14 cellular contexts compared by ENCODE assay signal in the genomic region with DNA sequence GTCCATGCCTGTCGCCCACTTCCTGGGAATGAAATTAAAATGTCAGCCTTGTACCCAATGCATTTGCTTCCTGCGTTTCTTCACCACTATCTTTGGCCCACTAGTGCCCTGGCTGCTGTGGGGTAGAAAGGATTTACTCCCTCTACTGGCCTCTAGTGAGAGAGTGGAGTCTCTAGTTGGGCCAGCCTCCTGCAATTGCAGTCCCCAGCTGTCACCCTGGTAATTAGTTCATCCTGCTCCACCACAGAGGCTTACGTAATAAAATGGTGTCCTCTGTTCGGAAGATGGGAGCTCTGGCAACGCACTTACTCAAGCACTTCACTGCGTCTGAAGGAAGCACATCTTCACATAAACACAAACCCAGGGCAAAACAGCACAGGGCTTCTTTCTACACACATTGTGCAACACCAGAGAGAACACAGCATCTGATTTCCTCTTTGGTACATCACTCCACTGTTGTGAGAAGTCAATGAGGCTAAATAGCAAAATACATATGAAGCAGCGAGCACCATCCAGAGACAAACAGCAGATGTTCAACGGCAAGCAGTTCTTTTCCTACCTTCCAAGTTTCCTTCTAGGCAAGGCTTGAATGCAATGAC.
DNase-seq lines count a peak whose midpoint lies in the region; ATAC-seq and TF ChIP-seq lines count a peak whose summit lies in the region.
"Had no signal": no experiment of that assay in that cellular context is flagged by ENCODE, and none has a peak within 500 bp of the region (broad histone marks: within the 10 kb centered on the region; RNA-seq: fewer than 3 reads in every experiment).

No MANE protein-coding gene starts in this region.

- H3K4me3 ChIP-seq in BE2C (ENCODE audit: low read depth, low read length) = no peak overlapping the region
- H3K4me3 ChIP-seq in epithelial cell of proximal tubule (ENCODE audit: low read depth, low read length) = no peak overlapping the region
- H3K4me3 ChIP-seq: SJSA1, thoracic aorta had no signal

- DNase-seq in BE2C (no peak), HEK293T (ENCODE audit: extremely low spot score) (peak; percentile 19), NOMO-1 (lab: John Stamatoyannopoulos, UW; ENCODE audit: unreplicated experiment in 2 of 2) (peak; percentile 28), epithelial cell of proximal tubule (ENCODE audit: low read depth) (no peak), left ventricle myocardium superior (no peak)
- DNase-seq in effector CD8-positive, alpha-beta T cell (lab: John Stamatoyannopoulos, UW) = no peak
- DNase-seq: activated CD8-positive, alpha-beta memory T cell treated with anti-CD3 and anti-CD28 coated beads, Interleukin-2, amount 50 U/mL, for 48 hours; IMR-90; naive thymus-derived CD8-positive, alpha-beta T cell; stimulated activated CD4-positive, alpha-beta T cell treated with anti-CD3 and anti-CD28 coated beads, Interleukin-2, amount 100 ng/mL, for 48 hours had no signal

- intact Hi-C loops in left ventricle myocardium superior (cut with micrococcal nuclease) = no loop called here

- no peak for ATAC-seq in left ventricle myocardium superior
- no peak for ATAC-seq in GM21526 (IDR thresholded peaks at IDR 0.05; ENCODE audit: low FRiP score, unreplicated experiment)
- no peak for ATAC-seq in HG03565 (IDR thresholded peaks at IDR 0.05; ENCODE audit: unreplicated experiment)
- ATAC-seq: naive thymus-derived CD8-positive, alpha-beta T cell had no signal

- no peaks in the 10 kb centered on the region for H3K27me3 ChIP-seq in BE2C
- H3K27me3 ChIP-seq: SJSA1 had no signal

- peaks cover 15% of the 10 kb centered on the region for H3K4me1 ChIP-seq in BE2C
- H3K4me1 ChIP-seq: SJSA1 had no signal

- POLR2A ChIA-PET in HEK293T (lab: Yijun Ruan, JAX) = no interaction called here

- H3K36me3 ChIP-seq in BE2C = no peaks in the 10 kb centered on the region
- H3K36me3 ChIP-seq: SJSA1, thoracic aorta had no signal

- TF ChIP-seq CTCF in BE2C (IDR thresholded peaks at IDR 0.05; ENCODE audit: low read depth, low read length) = peak; percentile 45
- peak; percentile 25 for TF ChIP-seq CTCF in epithelial cell of proximal tubule (conservative IDR thresholded peaks at IDR 0.05; ENCODE audit: low read depth, low read length)

- CTCF ChIA-PET in HEK293T (lab: Yijun Ruan, JAX) = no interaction called here

- H3K9me3 ChIP-seq in BE2C = no peaks in the 10 kb centered on the region
- H3K9me3 ChIP-seq: SJSA1, thoracic aorta had no signal

TF ChIP-seq in HEK293T, 16 proteins besides CTCF, POLR2A, EP300 and RAD21:
- TF ChIP-seq HDGF (IDR thresholded peaks at IDR 0.05; ENCODE audit: borderline replicate concordance) (no peak), ZNF384 (IDR thresholded peaks at IDR 0.05) (no peak), ELF4 (IDR thresholded peaks at IDR 0.05) (no peak), L3MBTL2 (conservative IDR thresholded peaks at IDR 0.05) (no peak), CTBP1 (IDR thresholded peaks at IDR 0.05; ENCODE audit: borderline replicate concordance) (no peak), BHLHE40 (IDR thresholded peaks at IDR 0.05; ENCODE audit: borderline replicate concordance) (no peak), FOXM1 (IDR thresholded peaks at IDR 0.05; ENCODE audit: borderline replicate concordance) (no peak), FOXA1 (IDR thresholded peaks at IDR 0.05) (no peak), LEF1 (IDR thresholded peaks at IDR 0.05; ENCODE audit: borderline replicate concordance) (no peak), TARDBP (IDR thresholded peaks at IDR 0.05) (no peak), PKNOX1 (IDR thresholded peaks at IDR 0.05) (no peak), ARNT (IDR thresholded peaks at IDR 0.05) (no peak)
TF ChIP-seq in HEK293T: peak in this region for 0.

Comparison
In these comparisons a context has a peak if more than half of its experiments do, and no peak if none do; other contexts are left out.
1. DNase-seq: peak in HEK293T (single experiment) and NOMO-1 (2 of 2); none in BE2C (single experiment), epithelial cell of proximal tubule (single experiment), effector CD8-positive, alpha-beta T cell (single experiment) and left ventricle myocardium superior (single experiment).